Comparison of ENCODE assay signal across 9 cellular contexts in genomic region chr2:157839162-157839801, GRCh38. TPM values are rescaled to one million over a fixed set of nuclear protein-coding genes. Genes with fewer than 3 reads are reported as not detected.
DNase-seq lines count a peak whose midpoint lies in the region; ATAC-seq, FAIRE-seq and TF ChIP-seq lines count a peak whose summit lies in the region.
"Had no signal": no experiment of that assay in that cellular context is flagged by ENCODE, and none has a peak within 500 bp of the region (broad histone marks: within the 10 kb centered on the region; RNA-seq: fewer than 3 reads in every experiment).

No MANE protein-coding gene starts in this region.

- no peak overlapping the region for H3K27ac ChIP-seq in iPS-20b (ENCODE audit: low read length)
- H3K27ac ChIP-seq in pancreas, result peak overlapping the region in 2 of 4 donors; percentile 87 to 90

- intact Hi-C loops in pancreas (cut with DNase I), result no loop called here

- H3K9me3 ChIP-seq in iPS-20b (ENCODE audit: insufficient read depth, low read depth, low read length), result no peaks in the 10 kb centered on the region
- no peaks in the 10 kb centered on the region for H3K9me3 ChIP-seq in pancreas
- H3K9me3 ChIP-seq: ovary had no signal

- peaks cover 28% of the 10 kb centered on the region for H3K4me1 Mint-ChIP-seq in activated T-helper 17 cell treated with anti-CD3 and anti-CD28 coated beads, Interleukin-2, amount 50 U/mL, for 72 hours

- peak overlapping the region; percentile 70 for H3K27ac Mint-ChIP-seq in activated T-helper 17 cell treated with anti-CD3 and anti-CD28 coated beads, Interleukin-2, amount 50 U/mL, for 72 hours

- H3K4me1 ChIP-seq in iPS-20b (ENCODE audit: insufficient read depth, low read length), result peaks cover 56% of the 10 kb centered on the region
- peaks cover 30 to 67% (median 44%) of the 10 kb centered on the region in 3 donors for H3K4me1 ChIP-seq in pancreas

- H3K36me3 Mint-ChIP-seq in activated T-helper 17 cell treated with anti-CD3 and anti-CD28 coated beads, Interleukin-2, amount 50 U/mL, for 72 hours (ENCODE audit: low read depth), result peaks cover 32% of the 10 kb centered on the region

- no peak overlapping the region for H3K4me3 Mint-ChIP-seq in activated T-helper 17 cell treated with anti-CD3 and anti-CD28 coated beads, Interleukin-2, amount 50 U/mL, for 72 hours

- TF ChIP-seq CTCF in AG10803 (conservative IDR thresholded peaks at IDR 0.05; ENCODE audit: low read length) (no peak), pancreas (IDR thresholded peaks at IDR 0.05) (no peak)

- no peak for FAIRE-seq in pancreas (lab: Jason Lieb, UNC)

- DNase-seq in AG10803 (ENCODE audit: low read depth) (peak; percentile 45), NCI-H1436 (lab: John Stamatoyannopoulos, UW) (peak; percentile 48), pancreas (no peak), AML-193 (lab: John Stamatoyannopoulos, UW) (no peak)
- DNase-seq in activated CD8-positive, alpha-beta memory T cell treated with anti-CD3 and anti-CD28 coated beads, Interleukin-2, amount 50 U/mL, for 4 hours, result no peak

- H3K27me3 ChIP-seq in iPS-20b (ENCODE audit: insufficient read depth, low read length) (no peaks in the 10 kb centered on the region), pancreas (no peaks in the 10 kb centered on the region)
- H3K27me3 ChIP-seq: ovary had no signal

- no peaks in the 10 kb centered on the region for H3K27me3 Mint-ChIP-seq in activated T-helper 17 cell treated with anti-CD3 and anti-CD28 coated beads, Interleukin-2, amount 50 U/mL, for 72 hours

- H3K9me3 Mint-ChIP-seq in activated T-helper 17 cell treated with anti-CD3 and anti-CD28 coated beads, Interleukin-2, amount 50 U/mL, for 72 hours, result no peaks in the 10 kb centered on the region

- WGBS in pancreas, 2 donors, result 52 to 61% methylated on average over 5 of the region's 5 CpGs

- no peak for ATAC-seq in activated T-helper 17 cell treated with anti-CD3 and anti-CD28 coated beads, Interleukin-2, amount 50 U/mL, for 72 hours (replicated peaks)
- no peak for ATAC-seq in pancreas
- no peak for ATAC-seq in GM18498 (IDR thresholded peaks at IDR 0.05; ENCODE audit: unreplicated experiment)

- no peaks in the 10 kb centered on the region for H3K36me3 ChIP-seq in iPS-20b (ENCODE audit: insufficient read depth, low read depth, low read length)
- H3K36me3 ChIP-seq in pancreas, result no peaks in the 10 kb centered on the region
- H3K36me3 ChIP-seq: ovary had no signal

- H3K4me3 ChIP-seq in AG10803 (ENCODE audit: low read length) (no peak overlapping the region), iPS-20b (ENCODE audit: low read length) (peak overlapping the region; percentile 41; the same call in 1 of the 2 replicates), pancreas (no peak overlapping the region)
- H3K4me3 ChIP-seq: ovary had no signal

- no peak overlapping the region for H3K9ac ChIP-seq in iPS-20b (ENCODE audit: low read depth, low read length)

RNA-seq across cellular contexts. Expression of gene ACVR1, which starts 36.8 kb away (rescaled TPM):
- total RNA-seq in activated T-helper 17 cell treated with anti-CD3 and anti-CD28 coated beads, Interleukin-2, amount 50 U/mL, for 72 hours, result 10 to 100 TPM; 22.7 to 27.5 TPM
- total RNA-seq in pancreas, result 10 to 100 TPM in 5 of 6 donors, 1 to 10 TPM in 1; 9.8 to 25.2 (median 12.9) TPM
- polyA plus RNA-seq in pancreas, result 1 to 10 TPM; 3.1 to 6.7 TPM

Comparison
In these comparisons a context has a peak if more than half of its experiments do, and no peak if none do; other contexts are left out.
1. DNase-seq: peak in AG10803 (single experiment) and NCI-H1436 (single experiment); none in activated CD8-positive, alpha-beta memory T cell treated with anti-CD3 and anti-CD28 coated beads, Interleukin-2, amount 50 U/mL, for 4 hours (single experiment), pancreas (0 of 6) and AML-193 (0 of 2).